In genomic region chr4:7212921-7213320, GRCh38 we compare ENCODE assay signal across 19 cellular contexts. TPM values are rescaled to one million over a fixed set of nuclear protein-coding genes. Genes with fewer than 3 reads are reported as not detected.
DNase-seq lines count a peak whose midpoint lies in the region; ATAC-seq, FAIRE-seq and TF ChIP-seq lines count a peak whose summit lies in the region.
"Had no signal": no experiment of that assay in that cellular context is flagged by ENCODE, and none has a peak within 500 bp of the region (broad histone marks: within the 10 kb centered on the region; RNA-seq: fewer than 3 reads in every experiment).

No MANE protein-coding gene starts in this region.

- TF ChIP-seq CTCF in D721Med (IDR thresholded peaks at IDR 0.05; ENCODE audit: insufficient read depth, missing control alignments) (no peak), H1 (IDR thresholded peaks at IDR 0.05; ENCODE audit: control extremely low read depth in 1 of 3, insufficient read depth in 1 of 3, low read depth in 1 of 3, low read length in 3 of 3) (no peak), transverse colon (IDR thresholded peaks at IDR 0.05) (no peak)

- WGBS in H1 (ENCODE audit: extremely low coverage in 1 of 2, insufficient coverage in 1 of 2, insufficient read length in 1 of 2, insufficient replicate concordance in 2 of 2, low coverage in 1 of 2, low lambda C conversion rate in 2 of 2, missing lambda C conversion rate in 1 of 2), 2 experiments, result 78% methylated on average over 6 of the region's 6 CpGs; no CpG with 5 or more reads in 1 of the 2 experiments
- WGBS in mesenchymal stem cell, result 64% methylated on average over 6 of the region's 6 CpGs
- 32 to 60% methylated on average over 1 to 6 of the region's 6 CpGs for WGBS in transverse colon (ENCODE audit: low coverage in 1 of 2), 2 donors

- H3K9ac ChIP-seq in H1 (replicated peaks in 1 of 4; ENCODE audit: extremely low read depth in 1 of 4, low read depth in 3 of 4, low read length in 3 of 4), result no peak overlapping the region
- no peak overlapping the region for H3K9ac ChIP-seq in mesenchymal stem cell (ENCODE audit: low read length)

- TF ChIP-seq RAD21 in H1 (IDR thresholded peaks at IDR 0.05 in 1 of 2, conservative IDR thresholded peaks at IDR 0.05 in 1 of 2; ENCODE audit: low read depth in 2 of 2, low read length in 2 of 2), result no peak

- no peak overlapping the region for H4K91ac ChIP-seq in H1 (replicated peaks; ENCODE audit: insufficient read length, low read length)
- no peak overlapping the region for H4K91ac ChIP-seq in mesenchymal stem cell (ENCODE audit: low read length)

- in situ Hi-C loops in transverse colon (cut with MboI; ENCODE audit: low pct_ligation_motif_present in 1 of 4, low pct_unique_long_range_greater_than_20kb in 1 of 4, low sequenced_read_pairs in 3 of 4), result no loop called here

- no peaks in the 10 kb centered on the region for H3K36me3 ChIP-seq in H1 (ENCODE audit: control insufficient read depth in 2 of 4, insufficient read depth in 4 of 4, low read length in 3 of 4)
- H3K36me3 ChIP-seq in mesenchymal stem cell (ENCODE audit: control insufficient read depth in 1 of 2, insufficient read depth in 2 of 2, low read depth in 1 of 2, low read length in 2 of 2), result peaks cover 0 to 3% of the 10 kb centered on the region in 2 experiments
- H3K36me3 ChIP-seq in transverse colon, result no peaks in the 10 kb centered on the region
- H3K36me3 ChIP-seq: HAP-1 had no signal

- H3K4me3 ChIP-seq in H1 (ENCODE audit: extremely low read depth in 1 of 4, insufficient read depth in 2 of 4, low read depth in 3 of 4, low read length in 4 of 4) (no peak overlapping the region), mesenchymal stem cell (ENCODE audit: insufficient read depth in 1 of 2, low read depth in 1 of 2, low read length in 2 of 2) (no peak overlapping the region), transverse colon (no peak overlapping the region)
- H3K4me3 ChIP-seq: A549, GM12878, HAP-1 had no signal

- no peak overlapping the region for H3K23ac ChIP-seq in H1 (ENCODE audit: insufficient read length)
- H3K23ac ChIP-seq in mesenchymal stem cell (ENCODE audit: low read length in 2 of 2), result no peak overlapping the region

- H3K27ac ChIP-seq in H1 (ENCODE audit: low read depth, low read length) (no peak overlapping the region), mesenchymal stem cell (ENCODE audit: low read length, poor library complexity, severe bottlenecking) (no peak overlapping the region), transverse colon (no peak overlapping the region)
- H3K27ac ChIP-seq: 22Rv1, C4-2B had no signal

- FAIRE-seq in D721Med (lab: Jason Lieb, UNC), result no peak
- FAIRE-seq in H1 (lab: Jason Lieb, UNC), result no peak
- FAIRE-seq: A549, GM12878 had no signal

- H3K14ac ChIP-seq in H1 (ENCODE audit: insufficient read length) (no peak overlapping the region), mesenchymal stem cell (ENCODE audit: low read length in 2 of 2) (peak overlapping the region in 1 of 2 experiments; percentile 76)

- ATAC-seq in SK-N-SH treated with all-trans-retinoic acid at 6 μM for 48 hours (no peak), HG02938 (IDR thresholded peaks at IDR 0.05; ENCODE audit: unreplicated experiment) (no peak)
- ATAC-seq: A549, GM12878 had no signal

- no peak overlapping the region for H2AK5ac ChIP-seq in H1 (ENCODE audit: low read depth, low read length)
- H2AK5ac ChIP-seq in mesenchymal stem cell (ENCODE audit: low read length, severe bottlenecking), result peak overlapping the region; percentile 20

- no peaks in the 10 kb centered on the region for H3K23me2 ChIP-seq in H1 (ENCODE audit: low read depth, low read length)

- no peak overlapping the region for H3K18ac ChIP-seq in H1 (ENCODE audit: extremely low read depth, low read length)
- H3K18ac ChIP-seq in mesenchymal stem cell (ENCODE audit: low read depth in 1 of 2, low read length in 2 of 2), result no peak overlapping the region

- H4K8ac ChIP-seq in H1 (ENCODE audit: extremely low read depth, insufficient read depth, low read length), result peak overlapping the region; percentile 42; the same call in 1 of the 2 replicates
- H4K8ac ChIP-seq in mesenchymal stem cell (ENCODE audit: low read length), result no peak overlapping the region

- H4K5ac ChIP-seq in H1 (ENCODE audit: insufficient read length, low read depth, low read length), result no peak overlapping the region

- H3K56ac ChIP-seq in H1 (replicated peaks; ENCODE audit: insufficient read length, low read depth, low read length), result no peak overlapping the region

- POLR2A ChIA-PET in H1 (lab: Charles Lee; ENCODE audit: partially characterized antibody), result no interaction called here

- peak; percentile 56 for DNase-seq in D721Med (ENCODE audit: insufficient read length, low spot score)
- no peak for DNase-seq in H1 (ENCODE audit: low read depth in 1 of 2, low spot score in 2 of 2)
- no peak for DNase-seq in mesenchymal stem cell
- peak; percentile 20 for DNase-seq in transverse colon
- no peak for DNase-seq in cerebellar nuclear complex (lab: John Stamatoyannopoulos, UW)
- DNase-seq: AML-193; Caco-2; CD4-positive, alpha-beta T cell; DMS153; DMS79 treated with DMSO at 0.1 percent for 48 hours; GF-D8 had no signal

- H4K20me1 ChIP-seq in H1 (replicated peaks in 1 of 2; ENCODE audit: control insufficient read depth in 1 of 2, insufficient read depth in 2 of 2, low read length in 2 of 2), result peaks cover 0 to 3% of the 10 kb centered on the region in 2 experiments

- CTCF ChIA-PET in H1 (lab: Charles Lee; ENCODE audit: partially characterized antibody), result interaction anchor here (1.5 kb wide), 2 partner anchors 19 to 84 kb away, joined by 3 to 5 read pairs; no protein-coding TSS in a partner anchor

- H2BK5ac ChIP-seq in H1 (ENCODE audit: low read depth, low read length) (no peak overlapping the region), mesenchymal stem cell (ENCODE audit: low read depth, low read length, poor library complexity, severe bottlenecking) (no peak overlapping the region)

- intact Hi-C loops in transverse colon (cut with DNase I; ENCODE audit: low total_unique reads), result no loop called here

- H2BK120ac ChIP-seq in H1 (replicated peaks; ENCODE audit: low read depth, low read length) (no peak overlapping the region), mesenchymal stem cell (ENCODE audit: low read depth, low read length) (no peak overlapping the region)

- H3K27me3 ChIP-seq in H1 (replicated peaks in 1 of 4; ENCODE audit: control insufficient read depth in 3 of 4, extremely low read depth in 1 of 4, insufficient read depth in 3 of 4, low read length in 3 of 4) (no peaks in the 10 kb centered on the region), mesenchymal stem cell (ENCODE audit: control insufficient read depth in 1 of 2, insufficient read depth in 1 of 2, low read length in 2 of 2) (peaks cover 0 to 4% of the 10 kb centered on the region in 2 experiments), transverse colon (no peaks in the 10 kb centered on the region)

- H3K4ac ChIP-seq in H1 (replicated peaks; ENCODE audit: insufficient read length, low read depth, low read length) (no peak overlapping the region), mesenchymal stem cell (ENCODE audit: low read depth in 1 of 2, low read length in 2 of 2) (no peak overlapping the region)

- H3K4me1 ChIP-seq in H1 (replicated peaks in 1 of 4; ENCODE audit: control insufficient read depth in 3 of 4, insufficient read depth in 4 of 4, low read length in 3 of 4) (peaks cover 0 to 2% (median under 1%) of the 10 kb centered on the region in 4 experiments; a peak in 2 of 7 replicates), mesenchymal stem cell (ENCODE audit: control insufficient read depth, insufficient read depth, low read depth, low read length) (peaks cover 27% of the 10 kb centered on the region), transverse colon (peaks cover 0 to 4% (median 1%) of the 10 kb centered on the region in 4 donors)
- H3K4me1 ChIP-seq: HAP-1 had no signal

- H2BK12ac ChIP-seq in H1 (ENCODE audit: low read depth, low read length) (no peak overlapping the region), mesenchymal stem cell (ENCODE audit: low read length in 2 of 2) (no peak overlapping the region)

- 0 out of 2 replicates have a peak overlapping the region, but pooled peaks have one; percentile 72 for H2BK20ac ChIP-seq in H1 (ENCODE audit: low read length)

- H2AFZ ChIP-seq in H1 (ENCODE audit: low read length), result no peak overlapping the region
- H2AFZ ChIP-seq in mesenchymal stem cell (ENCODE audit: low read depth, low read length), result no peak overlapping the region

- H3K4me2 ChIP-seq in H1 (ENCODE audit: insufficient read depth in 1 of 2, low read depth in 2 of 2, low read length in 2 of 2) (no peak overlapping the region), mesenchymal stem cell (ENCODE audit: low read length, poor library complexity, severe bottlenecking) (no peak overlapping the region)
- H3K4me2 ChIP-seq: A549 had no signal

- no peaks in the 10 kb centered on the region for H3K79me1 ChIP-seq in H1 (ENCODE audit: low read depth, low read length)
- no peaks in the 10 kb centered on the region for H3K79me1 ChIP-seq in mesenchymal stem cell (replicated peaks; ENCODE audit: low read length, poor library complexity, severe bottlenecking)

- TF ChIP-seq EP300 in H1 (IDR thresholded peaks at IDR 0.05; ENCODE audit: borderline replicate concordance in 1 of 2, low read depth in 2 of 2, low read length in 2 of 2) (no peak), transverse colon (IDR thresholded peaks at IDR 0.05; ENCODE audit: low read depth) (no peak)

- TF ChIP-seq POLR2A in H1 (IDR thresholded peaks at IDR 0.05; ENCODE audit: control extremely low read depth in 1 of 2, low read depth in 2 of 2, low read length in 2 of 2) (no peak), transverse colon (IDR thresholded peaks at IDR 0.05) (no peak)

- peaks cover 0 to 3% of the 10 kb centered on the region in 2 experiments; a peak in 1 of 4 replicates for H3K9me3 ChIP-seq in H1 (ENCODE audit: insufficient read depth in 2 of 2, low read depth in 1 of 2, low read length in 1 of 2)
- H3K9me3 ChIP-seq in mesenchymal stem cell (ENCODE audit: control insufficient read depth, low read length), result peaks cover 10% of the 10 kb centered on the region
- H3K9me3 ChIP-seq in transverse colon, result peaks cover 0 to 5% of the 10 kb centered on the region in 2 donors
- H3K9me3 ChIP-seq: A549, HAP-1 had no signal

- H2BK15ac ChIP-seq in H1 (ENCODE audit: low read length) (no peak overlapping the region), mesenchymal stem cell (ENCODE audit: low read depth, poor library complexity, severe bottlenecking) (no peak overlapping the region)

- H3K79me2 ChIP-seq in H1 (ENCODE audit: control insufficient read depth in 1 of 2, insufficient read depth in 2 of 2, low read length in 2 of 2), result no peaks in the 10 kb centered on the region

RNA-seq across cellular contexts. Expression of gene SORCS2, which starts 20.6 kb away (rescaled TPM):
- total RNA-seq in H1 (2021; fragmentation: NEBNext Ultra II Directional; extraction: Animal tissue kit (Norgen Biotek cat#: 25700)), result 0.75 and 1.8 TPM in 2 replicates
- 0.36 and 0.57 TPM in 2 replicates for polyA plus RNA-seq in H1 (2011; rRNA removed)
- 0.32 TPM for polyA plus RNA-seq in H1 (2011; cell fraction: cytosol; rRNA removed)
- polyA plus RNA-seq in H1 (2011; cell fraction: nucleus; rRNA removed), result 1.2 TPM
- 0.33 to 1.2 TPM (median 0.82 TPM) in 4 replicates for polyA plus RNA-seq in H1 (2012, experiment 1 of 2)
- 0.18 TPM for polyA plus RNA-seq in H1 (2012, experiment 2 of 2)
- polyA plus RNA-seq in H1 (2013, experiment 1 of 2), result 1.4 TPM
- 1.1 TPM for polyA plus RNA-seq in H1 (2013, experiment 2 of 2)
- 1.0 and 1.8 TPM in 2 replicates for polyA minus RNA-seq in H1 (2011; rRNA and poly(A)+ RNA removed)
- 1.3 TPM for polyA minus RNA-seq in H1 (2011; cell fraction: cytosol; rRNA and poly(A)+ RNA removed)
- 0.60 TPM for polyA minus RNA-seq in H1 (2011; cell fraction: nucleus; rRNA and poly(A)+ RNA removed)
- 0.80 TPM for polyA plus RNA-seq in mesenchymal stem cell (2013, experiment 1 of 2)
- polyA plus RNA-seq in mesenchymal stem cell (2013, experiment 2 of 2), result 0.64 TPM
- total RNA-seq in transverse colon, result 1 to 10 TPM in 1 of 4 donors, under 1 TPM in 2, not detected in 1; 0.48 to 1.8 (median 0.68) TPM
- total RNA-seq: CD4-positive, alpha-beta T cell; HT-29 had no signal

Comparison
In these comparisons a context has a peak if more than half of its experiments do, and no peak if none do; other contexts are left out.
1. DNase-seq: peak in D721Med (single experiment) and transverse colon (single experiment); none in H1 (0 of 2), mesenchymal stem cell (single experiment) and cerebellar nuclear complex (0 of 2).